ENCODE assay signal across 8 cellular contexts in genomic region chr15:80567721-80568157, GRCh38.
DNase-seq lines count a peak whose midpoint lies in the region; ATAC-seq, FAIRE-seq and TF ChIP-seq lines count a peak whose summit lies in the region.

No MANE protein-coding gene starts in this region.

- DNase-seq in NCI-H1092 treated with DMSO at 0.1 percent for 48 hours (lab: John Stamatoyannopoulos, UW) (peak; percentile 4), NCI-H1092 (lab: John Stamatoyannopoulos, UW) (no peak), KBM-7 (peak; percentile 81), SJCRH30 (peak; percentile 45 to 73), H1 (ENCODE audit: low read depth in 1 of 2, low spot score in 2 of 2) (peak in 1 of 2 experiments; percentile 59), lower leg skin (ENCODE audit: low spot score in 2 of 2) (peak; percentile 55 to 84), upper lobe of right lung (peak; percentile 35), NCI-H1105 (lab: John Stamatoyannopoulos, UW) (no peak)

- peak; percentile 81 for ATAC-seq in upper lobe of right lung

- POLR2A ChIA-PET in H1 (lab: Charles Lee; ENCODE audit: partially characterized antibody): interaction anchor here (1.2 to 2.8 kb wide), 2 partner anchors 10 to 211 kb away, joined by 5 to 9 read pairs; partner anchors contain the start of gene CEMIP

- in situ Hi-C loops in KBM-7 (cut with MboI; ENCODE audit: low pct_unique_long_range_greater_than_20kb, low sequenced_read_pairs): no loop called here

- H3K79me2 ChIP-seq in H1 (ENCODE audit: control insufficient read depth in 1 of 2, insufficient read depth in 2 of 2, low read length in 2 of 2): no peaks in the 10 kb centered on the region

- no peak for TF ChIP-seq POLR2A in H1 (IDR thresholded peaks at IDR 0.05; ENCODE audit: control extremely low read depth in 1 of 2, low read depth in 2 of 2, low read length in 2 of 2)
- no peak for TF ChIP-seq POLR2A in lower leg skin (IDR thresholded peaks at IDR 0.05)

- H2AK5ac ChIP-seq in H1 (ENCODE audit: low read depth, low read length): no peak overlapping the region

- H3K4me1 ChIP-seq in SJCRH30: no peaks in the 10 kb centered on the region
- H3K4me1 ChIP-seq in H1 (replicated peaks in 1 of 4; ENCODE audit: control insufficient read depth in 3 of 4, insufficient read depth in 4 of 4, low read length in 3 of 4): peaks cover 0 to 13% (median 3%) of the 10 kb centered on the region in 4 experiments; a peak in 4 of 7 replicates
- H3K4me1 ChIP-seq in upper lobe of right lung: no peaks in the 10 kb centered on the region

- TF ChIP-seq RAD21 in H1 (IDR thresholded peaks at IDR 0.05 in 1 of 2, conservative IDR thresholded peaks at IDR 0.05 in 1 of 2; ENCODE audit: low read depth in 2 of 2, low read length in 2 of 2): peak; percentile 90 to 93

- H3K14ac ChIP-seq in H1 (ENCODE audit: insufficient read length): no peak overlapping the region

- H4K5ac ChIP-seq in H1 (ENCODE audit: insufficient read length, low read depth, low read length): no peak overlapping the region

- H3K27ac ChIP-seq in SJCRH30 (no peak overlapping the region), H1 (ENCODE audit: low read depth, low read length) (no peak overlapping the region), upper lobe of right lung (no peak overlapping the region)

- intact Hi-C loops in lower leg skin (cut with DNase I; ENCODE audit: low total_unique reads) (loop anchor here (2.0 kb wide), 1 partner anchor 211 kb away; the partner anchor contains the start of gene CEMIP), upper lobe of right lung (cut with DNase I) (loop anchor here (5.0 to 10.0 kb wide), 2 partner anchors 93 to 210 kb away; partner anchors contain the start of gene CEMIP)

- peaks cover 0 to 2% of the 10 kb centered on the region in 2 experiments for H4K20me1 ChIP-seq in H1 (replicated peaks in 1 of 2; ENCODE audit: control insufficient read depth in 1 of 2, insufficient read depth in 2 of 2, low read length in 2 of 2)

- H2BK12ac ChIP-seq in H1 (ENCODE audit: low read depth, low read length): 0 out of 2 replicates have a peak overlapping the region, but pooled peaks have one; percentile 78

- peak; percentile 97 for FAIRE-seq in H1 (lab: Jason Lieb, UNC)

- no peaks in the 10 kb centered on the region for H3K36me3 ChIP-seq in SJCRH30
- H3K36me3 ChIP-seq in H1 (ENCODE audit: control insufficient read depth in 2 of 4, insufficient read depth in 4 of 4, low read length in 3 of 4): no peaks in the 10 kb centered on the region
- no peaks in the 10 kb centered on the region for H3K36me3 ChIP-seq in upper lobe of right lung

- no peak overlapping the region for H2BK5ac ChIP-seq in H1 (ENCODE audit: low read depth, low read length)

- H3K79me1 ChIP-seq in H1 (ENCODE audit: low read depth, low read length): no peaks in the 10 kb centered on the region

- no peak overlapping the region for H3K23ac ChIP-seq in H1 (ENCODE audit: insufficient read length)

- H3K9me3 ChIP-seq in SJCRH30 (replicated peaks) (no peaks in the 10 kb centered on the region), H1 (ENCODE audit: insufficient read depth in 2 of 2, low read depth in 1 of 2, low read length in 1 of 2) (no peaks in the 10 kb centered on the region), upper lobe of right lung (no peaks in the 10 kb centered on the region)

- H2BK20ac ChIP-seq in H1 (ENCODE audit: low read length): no peak overlapping the region

- WGBS in H1 (ENCODE audit: extremely low coverage in 1 of 2, insufficient coverage in 1 of 2, insufficient read length in 1 of 2, insufficient replicate concordance in 2 of 2, low coverage in 1 of 2, low lambda C conversion rate in 2 of 2, missing lambda C conversion rate in 1 of 2), 2 experiments: 6% methylated on average over 5 of the region's 5 CpGs; no CpG with 5 or more reads in 1 of the 2 experiments
- 2 to 14% methylated on average over 5 of the region's 5 CpGs for WGBS in lower leg skin, 2 donors

- no peak overlapping the region for H2AFZ ChIP-seq in H1 (ENCODE audit: low read length)

- no peak overlapping the region for H3K56ac ChIP-seq in H1 (replicated peaks; ENCODE audit: insufficient read length, low read depth, low read length)

- no peak for TF ChIP-seq EP300 in H1 (IDR thresholded peaks at IDR 0.05; ENCODE audit: borderline replicate concordance in 1 of 2, low read depth in 2 of 2, low read length in 2 of 2)

- TF ChIP-seq CTCF in H1 (IDR thresholded peaks at IDR 0.05; ENCODE audit: control extremely low read depth in 1 of 3, insufficient read depth in 1 of 3, low read depth in 1 of 3, low read length in 3 of 3) (peak; percentile 30 to 98 (median 91)), lower leg skin (IDR thresholded peaks at IDR 0.05) (peak in 1 of 3 donors; percentile 66), upper lobe of right lung (IDR thresholded peaks at IDR 0.05) (peak; percentile 77)

- CTCF ChIA-PET in H1 (lab: Charles Lee; ENCODE audit: partially characterized antibody): interaction anchor here (0.6 to 5.1 kb wide), 60 partner anchors 10 to 1216 kb away, joined by 3 to 133 read pairs (median 4); partner anchors contain the start of genes ABHD17C and CEMIP

- H2BK15ac ChIP-seq in H1 (ENCODE audit: low read length): no peak overlapping the region

- no peak overlapping the region for H3K4me3 ChIP-seq in SJCRH30
- H3K4me3 ChIP-seq in H1 (ENCODE audit: extremely low read depth in 1 of 4, insufficient read depth in 2 of 4, low read depth in 3 of 4, low read length in 4 of 4): no peak overlapping the region
- no peak overlapping the region for H3K4me3 ChIP-seq in lower leg skin (ENCODE audit: low read depth, poor library complexity, severe bottlenecking)
- no peak overlapping the region for H3K4me3 ChIP-seq in upper lobe of right lung

- H2BK120ac ChIP-seq in H1 (replicated peaks; ENCODE audit: low read depth, low read length): no peak overlapping the region

- H4K8ac ChIP-seq in H1 (ENCODE audit: extremely low read depth, insufficient read depth, low read length): no peak overlapping the region

- 0 out of 2 replicates have a peak, but pooled peaks cover 3% of the 10 kb centered on the region for H3K27me3 ChIP-seq in SJCRH30
- H3K27me3 ChIP-seq in H1 (replicated peaks in 1 of 4; ENCODE audit: control insufficient read depth in 3 of 4, extremely low read depth in 1 of 4, insufficient read depth in 3 of 4, low read length in 3 of 4): no peaks in the 10 kb centered on the region
- no peaks in the 10 kb centered on the region for H3K27me3 ChIP-seq in upper lobe of right lung

- H3K23me2 ChIP-seq in H1 (ENCODE audit: low read depth, low read length): no peaks in the 10 kb centered on the region

- no peak overlapping the region for H3K9ac ChIP-seq in H1 (replicated peaks in 1 of 4; ENCODE audit: extremely low read depth in 1 of 4, low read depth in 3 of 4, low read length in 3 of 4)

- no peak overlapping the region for H3K4me2 ChIP-seq in H1 (ENCODE audit: insufficient read depth in 1 of 2, low read depth in 2 of 2, low read length in 2 of 2)

- H4K91ac ChIP-seq in H1 (replicated peaks; ENCODE audit: insufficient read length, low read length): no peak overlapping the region

- H3K4ac ChIP-seq in H1 (replicated peaks; ENCODE audit: insufficient read length, low read depth, low read length): peak overlapping the region; percentile 2

- H3K18ac ChIP-seq in H1 (ENCODE audit: extremely low read depth, low read length): no peak overlapping the region

TF ChIP-seq in H1, 55 proteins besides CTCF, POLR2A, EP300 and RAD21:
- TF ChIP-seq RXRA (IDR thresholded peaks at IDR 0.05; ENCODE audit: insufficient read depth, low read depth, low read length) (no peak), RFX5 (IDR thresholded peaks at IDR 0.05; ENCODE audit: borderline replicate concordance, low read depth, low read length) (no peak), TCF12 (IDR thresholded peaks at IDR 0.05; ENCODE audit: low read depth, low read length) (0 out of 2 replicates have a peak, but pooled peaks have one; percentile 5), SP1 (IDR thresholded peaks at IDR 0.05; ENCODE audit: low read depth, low read length) (no peak), SUZ12 (IDR thresholded peaks at IDR 0.05; ENCODE audit: low read length) (no peak), CTBP2 (IDR thresholded peaks at IDR 0.05; ENCODE audit: borderline replicate concordance, insufficient read depth, insufficient read length, low read length) (no peak), BRCA1 (IDR thresholded peaks at IDR 0.05; ENCODE audit: low read depth, low read length) (no peak)

Comparison
In these comparisons a context has a peak if more than half of its experiments do, and no peak if none do; other contexts are left out.
1. DNase-seq: peak in NCI-H1092 treated with DMSO at 0.1 percent for 48 hours (single experiment), KBM-7 (single experiment), SJCRH30 (2 of 2), lower leg skin (2 of 2) and upper lobe of right lung (single experiment); none in NCI-H1092 (single experiment) and NCI-H1105 (single experiment).